In genomic region chr5:135341021-135341666, GRCh38 we compare ENCODE assay signal across 1 cellular context.
TF ChIP-seq lines count a peak whose summit lies in the region.

No MANE protein-coding gene starts in this region.

TF ChIP-seq in SK-N-SH, 30 proteins besides CTCF, POLR2A, EP300 and RAD21 (continued from another document):
- TF ChIP-seq, protein P1, sequence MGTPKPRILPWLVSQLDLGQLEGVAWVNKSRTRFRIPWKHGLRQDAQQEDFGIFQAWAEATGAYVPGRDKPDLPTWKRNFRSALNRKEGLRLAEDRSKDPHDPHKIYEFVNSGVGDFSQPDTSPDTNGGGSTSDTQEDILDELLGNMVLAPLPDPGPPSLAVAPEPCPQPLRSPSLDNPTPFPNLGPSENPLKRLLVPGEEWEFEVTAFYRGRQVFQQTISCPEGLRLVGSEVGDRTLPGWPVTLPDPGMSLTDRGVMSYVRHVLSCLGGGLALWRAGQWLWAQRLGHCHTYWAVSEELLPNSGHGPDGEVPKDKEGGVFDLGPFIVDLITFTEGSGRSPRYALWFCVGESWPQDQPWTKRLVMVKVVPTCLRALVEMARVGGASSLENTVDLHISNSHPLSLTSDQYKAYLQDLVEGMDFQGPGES (IDR thresholded peaks at IDR 0.05; ENCODE audit: low read depth, low read length) = no peak
